ENCODE assay signal across 12 cellular contexts in the genomic region with DNA sequence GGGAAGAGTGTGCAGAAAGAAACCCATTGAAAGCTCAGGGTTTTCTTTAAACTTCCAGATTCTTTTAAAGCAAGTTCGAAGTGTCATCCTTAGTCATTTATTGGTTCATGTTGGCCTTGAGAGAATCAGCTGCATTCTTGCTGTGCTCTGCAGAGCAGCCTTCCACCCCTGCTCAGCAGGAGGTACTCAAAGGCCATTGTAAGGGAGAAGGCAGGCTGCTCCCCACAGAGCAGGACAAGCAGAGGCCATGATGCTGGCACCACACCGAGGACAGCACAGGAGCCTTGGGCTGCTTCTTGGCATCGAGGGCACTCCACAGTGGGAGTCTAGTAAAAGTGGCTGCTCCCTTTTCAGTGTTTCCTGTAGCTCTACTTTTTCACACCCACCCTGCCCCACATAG. TPM values are rescaled to one million over a fixed set of nuclear protein-coding genes. Genes with fewer than 3 reads are reported as not detected.
A peak's percentile ranks its signal among the peaks of the same experiment; 100 is the strongest.
DNase-seq lines count a peak whose midpoint lies in the region; ATAC-seq and TF ChIP-seq lines count a peak whose summit lies in the region.
"Had no signal": no experiment of that assay in that cellular context is flagged by ENCODE, and none has a peak within 500 bp of the region (broad histone marks: within the 10 kb centered on the region; RNA-seq: fewer than 3 reads in every experiment).

No MANE protein-coding gene starts in this region.

- TF ChIP-seq CTCF in IMR-90 (conservative IDR thresholded peaks at IDR 0.05; ENCODE audit: low read depth, low read length) (no peak), endothelial cell (IDR thresholded peaks at IDR 0.05; ENCODE audit: unreplicated experiment) (no peak)

- H3K27me3 ChIP-seq in IMR-90 (ENCODE audit: control insufficient read depth, insufficient read depth, low read length) (no peaks in the 10 kb centered on the region), neuronal stem cell (ENCODE audit: control insufficient read depth in 3 of 3, insufficient read depth in 3 of 3, low read depth in 1 of 3, low read length in 3 of 3) (no peaks in the 10 kb centered on the region)

- peak overlapping the region; percentile 19 for H4K5ac ChIP-seq in IMR-90 (ENCODE audit: low read depth, low read length)

- ATAC-seq in IMR-90 (ENCODE audit: low read depth) = no peak
- ATAC-seq in GM21619 (IDR thresholded peaks at IDR 0.05; ENCODE audit: unreplicated experiment) = no peak

- H2BK12ac ChIP-seq in neuronal stem cell (ENCODE audit: low read length) = no peak overlapping the region

- H2BK5ac ChIP-seq in IMR-90 (ENCODE audit: low read depth, low read length, poor library complexity, severe bottlenecking) (peak overlapping the region; percentile 85), neuronal stem cell (ENCODE audit: low read length) (no peak overlapping the region)

- peak overlapping the region; percentile 58; the same call in 1 of the 2 replicates for H2BK120ac ChIP-seq in IMR-90 (ENCODE audit: low read depth, low read length)
- no peak overlapping the region for H2BK120ac ChIP-seq in neuronal stem cell (ENCODE audit: low read depth, low read length)

- H3K79me1 ChIP-seq in IMR-90 (ENCODE audit: low read depth in 1 of 2, low read length in 2 of 2) = peaks cover 24 to 70% of the 10 kb centered on the region in 2 experiments
- H3K79me1 ChIP-seq in neuronal stem cell (ENCODE audit: low read depth, low read length) = no peaks in the 10 kb centered on the region

- H3K27ac ChIP-seq in IMR-90 (ENCODE audit: insufficient read depth, low read length) (peak overlapping the region; percentile 57; the same call in 1 of the 2 replicates), neuronal stem cell (replicated peaks; ENCODE audit: low read length) (no peak overlapping the region)

- no TSS peak for BruUV-seq in IMR-90 (replicated peaks; lab: Mats Ljungman, UMichigan)

- H3K14ac ChIP-seq in IMR-90 (replicated peaks; ENCODE audit: low read depth, low read length) = peak overlapping the region; percentile 73
- H3K14ac ChIP-seq in neuronal stem cell (ENCODE audit: low read length) = no peak overlapping the region

- peak overlapping the region; percentile 22 for H3K4me3 Mint-ChIP-seq in endothelial cell (ENCODE audit: unreplicated experiment)

- H4K91ac ChIP-seq in IMR-90 (ENCODE audit: insufficient read depth, low read depth, low read length) = no peak overlapping the region
- H4K91ac ChIP-seq in neuronal stem cell (ENCODE audit: low read depth, low read length, poor library complexity) = no peak overlapping the region

- H3K9me3 Mint-ChIP-seq in endothelial cell (ENCODE audit: unreplicated experiment) = no peaks in the 10 kb centered on the region

- H3K4ac ChIP-seq in IMR-90 (ENCODE audit: low read depth, low read length) (peak overlapping the region; percentile 75), neuronal stem cell (ENCODE audit: low read length) (no peak overlapping the region)

- H3K18ac ChIP-seq in IMR-90 (ENCODE audit: low read depth, low read length) (peak overlapping the region; percentile 5; the same call in 1 of the 2 replicates), neuronal stem cell (ENCODE audit: low read length) (no peak overlapping the region)

- CTCF ChIA-PET in IMR-90 (lab: Yijun Ruan, JAX) = interaction anchor here (2.1 kb wide), 1 partner anchor 45 kb away, joined by 8 read pairs; a partner anchor contains a TSS

- dilution Hi-C loops in IMR-90 (cut with HindIII; ENCODE audit: low sequenced_read_pairs, unreplicated experiment) = no loop called here

- POLR2A ChIA-PET in IMR-90 (lab: Charles Lee; ENCODE audit: unreplicated experiment) = no interaction called here

- peaks cover 5% of the 10 kb centered on the region for H4K20me1 ChIP-seq in IMR-90 (ENCODE audit: insufficient read depth, low read length)

- H2AFZ ChIP-seq in IMR-90 (replicated peaks; ENCODE audit: low read length, poor library complexity) (peak overlapping the region; percentile 56), neuronal stem cell (ENCODE audit: low read length) (no peak overlapping the region)

- H2BK15ac ChIP-seq in IMR-90 (ENCODE audit: low read depth, low read length) = no peak overlapping the region
- no peak overlapping the region for H2BK15ac ChIP-seq in neuronal stem cell (ENCODE audit: low read length)

- H2AK5ac ChIP-seq in IMR-90 (ENCODE audit: low read depth, low read length) = peak overlapping the region; percentile 36; the same call in 1 of the 2 replicates
- H2AK5ac ChIP-seq in neuronal stem cell (ENCODE audit: low read depth, low read length) = no peak overlapping the region

- peak overlapping the region; percentile 12 for H2AK9ac ChIP-seq in IMR-90 (replicated peaks; ENCODE audit: low read depth, low read length, poor library complexity)

- peak overlapping the region; percentile 5; the same call in 1 of the 2 replicates for H3K9ac ChIP-seq in IMR-90 (ENCODE audit: low read depth, low read length)
- peak overlapping the region; percentile 17 for H3K9ac ChIP-seq in neuronal stem cell (ENCODE audit: low read depth, low read length, poor library complexity)

- H3K4me1 Mint-ChIP-seq in endothelial cell (ENCODE audit: unreplicated experiment) = no peaks in the 10 kb centered on the region

- no CpG with 5 or more reads among the region's 3 CpGs for WGBS in IMR-90 (ENCODE audit: extremely low coverage in 2 of 2, insufficient read length in 1 of 2), 2 experiments
- no CpG with 5 or more reads among the region's 3 CpGs for WGBS in neuronal stem cell (ENCODE audit: extremely low coverage in 2 of 2, insufficient read length in 2 of 2, insufficient replicate concordance in 1 of 2), 2 donors

- peak overlapping the region; percentile 6 for H3K27ac Mint-ChIP-seq in endothelial cell (ENCODE audit: unreplicated experiment)

- no peak overlapping the region for H3K56ac ChIP-seq in IMR-90 (ENCODE audit: extremely low read depth, insufficient read depth, low read length)

- DNase-seq in AG08396 (ENCODE audit: low spot score) (peak; percentile 5), IMR-90 (peak; percentile 37), endothelial cell (ENCODE audit: low spot score) (no peak), neuronal stem cell (ENCODE audit: low spot score) (no peak), NCI-H1417 (lab: John Stamatoyannopoulos, UW) (no peak), DMS153 treated with DMSO at 0.1 percent for 48 hours (lab: John Stamatoyannopoulos, UW; ENCODE audit: unreplicated experiment) (no peak)
- DNase-seq in stimulated activated CD4-positive, alpha-beta T cell treated with anti-CD3 and anti-CD28 coated beads, Interleukin-4, amount 100 ng/mL, for 4 hours = no peak
- DNase-seq: activated naive CD4-positive, alpha-beta T cell treated with Interleukin-2 at 50 U/mL for 16 hours; NCI-H1048; NCI-H2227 treated with DMSO at 0.1 percent for 48 hours had no signal

- H3K36me3 ChIP-seq in IMR-90 (ENCODE audit: control insufficient read depth, insufficient read depth, low read length) = peaks cover 55% of the 10 kb centered on the region
- peaks cover 40 to 93% of the 10 kb centered on the region in 2 donors for H3K36me3 ChIP-seq in neuronal stem cell (replicated peaks in 1 of 2; ENCODE audit: control insufficient read depth in 2 of 2, insufficient read depth in 2 of 2, low read length in 2 of 2)

- intact Hi-C loops in IMR-90 (cut with micrococcal nuclease) = no loop called here

- no peak for TF ChIP-seq RAD21 in IMR-90 (IDR thresholded peaks at IDR 0.05; ENCODE audit: low read length)

- peaks cover 2% of the 10 kb centered on the region for H3K27me3 Mint-ChIP-seq in endothelial cell (ENCODE audit: unreplicated experiment)

- no peak overlapping the region for H3K4me3 ChIP-seq in IMR-90 (ENCODE audit: insufficient read depth, low read depth, low read length)
- no peak overlapping the region for H3K4me3 ChIP-seq in neuronal stem cell (ENCODE audit: low read length in 2 of 2)
- H3K4me3 ChIP-seq: skin epidermis had no signal

- H3K4me2 ChIP-seq in IMR-90 (ENCODE audit: low read depth, low read length) (no peak overlapping the region), neuronal stem cell (ENCODE audit: insufficient read depth, low read length, poor library complexity, severe bottlenecking) (no peak overlapping the region)

- H3K36me3 Mint-ChIP-seq in endothelial cell (ENCODE audit: low read depth, unreplicated experiment) = peaks cover 42% of the 10 kb centered on the region

- peaks cover 33% of the 10 kb centered on the region for H3K9me1 ChIP-seq in IMR-90 (ENCODE audit: insufficient read depth, low read length)

- H3K23ac ChIP-seq in IMR-90 (ENCODE audit: low read depth, low read length) (peak overlapping the region; percentile 51; the same call in 1 of the 2 replicates), neuronal stem cell (ENCODE audit: low read depth, low read length, poor library complexity) (no peak overlapping the region)

- H4K8ac ChIP-seq in IMR-90 (ENCODE audit: low read depth in 2 of 2, low read length in 2 of 2) (peak overlapping the region in 1 of 2 experiments; percentile 63; a peak in 2 of 4 replicates), neuronal stem cell (ENCODE audit: low read depth, low read length) (no peak overlapping the region)

- H3K9me3 ChIP-seq in IMR-90 (ENCODE audit: control insufficient read depth, insufficient read depth, low read length) = 0 out of 2 replicates have a peak, but pooled peaks cover 2% of the 10 kb centered on the region
- H3K9me3 ChIP-seq in neuronal stem cell (replicated peaks in 1 of 2; ENCODE audit: control insufficient read depth in 2 of 2, insufficient read depth in 1 of 2, low read depth in 1 of 2, low read length in 2 of 2) = peaks cover 0 to 2% of the 10 kb centered on the region in 2 donors

- peak overlapping the region; percentile 41; the same call in 1 of the 2 replicates for H2BK20ac ChIP-seq in IMR-90 (ENCODE audit: low read depth, low read length)

- H3K4me1 ChIP-seq in IMR-90 (ENCODE audit: control insufficient read depth, insufficient read depth, low read length) (peaks cover 36% of the 10 kb centered on the region), neuronal stem cell (ENCODE audit: control insufficient read depth in 2 of 2, insufficient read depth in 1 of 2, low read depth in 1 of 2, low read length in 2 of 2) (no peaks in the 10 kb centered on the region)

- TF ChIP-seq POLR2A in IMR-90 (IDR thresholded peaks at IDR 0.05; ENCODE audit: low read depth, low read length) = no peak

- in situ Hi-C loops in IMR-90 (cut with MboI; ENCODE audit: low sequenced_read_pairs) = no loop called here

RNA-seq across cellular contexts. Expression of a gene that starts 29.6 kb away (rescaled TPM):
- 57.5 and 60.6 TPM in 2 replicates for total RNA-seq in IMR-90 (2012; rRNA removed)
- polyA plus RNA-seq in IMR-90 (2012; rRNA removed) = 36.0 and 38.0 TPM in 2 replicates
- 21.3 and 29.7 TPM in 2 replicates for polyA plus RNA-seq in IMR-90 (2012; cell fraction: cytosol; rRNA removed)
- 26.3 and 44.4 TPM in 2 replicates for polyA plus RNA-seq in IMR-90 (2012; cell fraction: nucleus; rRNA removed; ENCODE audit: low replicate concordance)
- total RNA-seq in endothelial cell (ENCODE audit: unreplicated experiment) = 85.8 TPM
- polyA plus RNA-seq in neuronal stem cell (2013, experiment 1 of 2) = 99.1 TPM
- polyA plus RNA-seq in neuronal stem cell (2013, experiment 2 of 2) = 95.0 TPM

RNA-seq across cellular contexts. Expression of a gene that starts 39.3 kb away (rescaled TPM):
- 42.5 and 47.9 TPM in 2 replicates for total RNA-seq in IMR-90 (2012; rRNA removed)
- polyA plus RNA-seq in IMR-90 (2012; rRNA removed) = 31.3 and 32.3 TPM in 2 replicates
- 24.2 and 46.9 TPM in 2 replicates for polyA plus RNA-seq in IMR-90 (2012; cell fraction: cytosol; rRNA removed)
- 30.5 and 63.2 TPM in 2 replicates for polyA plus RNA-seq in IMR-90 (2012; cell fraction: nucleus; rRNA removed; ENCODE audit: low replicate concordance)
- 29.2 TPM for total RNA-seq in endothelial cell (ENCODE audit: unreplicated experiment)
- 46.9 TPM for polyA plus RNA-seq in neuronal stem cell (2013, experiment 1 of 2)
- polyA plus RNA-seq in neuronal stem cell (2013, experiment 2 of 2) = 45.0 TPM

RNA-seq across cellular contexts. Expression of a gene that starts 41.6 kb away (rescaled TPM):
- total RNA-seq in IMR-90 (2012; rRNA removed) (5.3 and 5.6 TPM in 2 replicates), endothelial cell (ENCODE audit: unreplicated experiment) (9.7 TPM)
- 36.6 and 39.0 TPM in 2 replicates for polyA plus RNA-seq in IMR-90 (2012; rRNA removed)
- 14.8 and 45.8 TPM in 2 replicates for polyA plus RNA-seq in IMR-90 (2012; cell fraction: cytosol; rRNA removed)
- 35.9 and 73.0 TPM in 2 replicates for polyA plus RNA-seq in IMR-90 (2012; cell fraction: nucleus; rRNA removed; ENCODE audit: low replicate concordance)
- polyA plus RNA-seq in neuronal stem cell (2013, experiment 1 of 2) = 19.5 TPM
- 17.6 TPM for polyA plus RNA-seq in neuronal stem cell (2013, experiment 2 of 2)

RNA-seq across cellular contexts. Expression of a gene that starts 44.8 kb away (rescaled TPM):
- 1.7 and 2.3 TPM in 2 replicates for total RNA-seq in IMR-90 (2012; rRNA removed)
- polyA plus RNA-seq in IMR-90 (2012; rRNA removed) = 5.7 and 6.1 TPM in 2 replicates
- polyA plus RNA-seq in IMR-90 (2012; cell fraction: cytosol; rRNA removed) = 4.5 and 5.5 TPM in 2 replicates
- polyA plus RNA-seq in IMR-90 (2012; cell fraction: nucleus; rRNA removed; ENCODE audit: low replicate concordance) = 29.9 and 39.6 TPM in 2 replicates
- 9.4 TPM for total RNA-seq in endothelial cell (ENCODE audit: unreplicated experiment)
- polyA plus RNA-seq in neuronal stem cell (2013, experiment 1 of 2) = 7.8 TPM
- polyA plus RNA-seq in neuronal stem cell (2013, experiment 2 of 2) = 8.0 TPM

RNA-seq across cellular contexts. Expression of a gene that starts 57.6 kb away (rescaled TPM):
- total RNA-seq in IMR-90 (2012; rRNA removed) (5.9 and 8.6 TPM in 2 replicates), endothelial cell (ENCODE audit: unreplicated experiment) (22.6 TPM)
- 14.5 TPM in 2 replicates for polyA plus RNA-seq in IMR-90 (2012; rRNA removed)
- 13.5 and 13.8 TPM in 2 replicates for polyA plus RNA-seq in IMR-90 (2012; cell fraction: cytosol; rRNA removed)
- 8.5 and 12.5 TPM in 2 replicates for polyA plus RNA-seq in IMR-90 (2012; cell fraction: nucleus; rRNA removed; ENCODE audit: low replicate concordance)
- polyA plus RNA-seq in neuronal stem cell (2013, experiment 1 of 2) = 21.6 TPM
- polyA plus RNA-seq in neuronal stem cell (2013, experiment 2 of 2) = 22.5 TPM

Comparison
In these comparisons a context has a peak if more than half of its experiments do, and no peak if none do; other contexts are left out.
1. DNase-seq: peak in AG08396 (single experiment) and IMR-90 (single experiment); none in endothelial cell (single experiment), neuronal stem cell (single experiment), NCI-H1417 (0 of 3), DMS153 treated with DMSO at 0.1 percent for 48 hours (single experiment) and stimulated activated CD4-positive, alpha-beta T cell treated with anti-CD3 and anti-CD28 coated beads, Interleukin-4, amount 100 ng/mL, for 4 hours (0 of 2).